In the genomic region with DNA sequence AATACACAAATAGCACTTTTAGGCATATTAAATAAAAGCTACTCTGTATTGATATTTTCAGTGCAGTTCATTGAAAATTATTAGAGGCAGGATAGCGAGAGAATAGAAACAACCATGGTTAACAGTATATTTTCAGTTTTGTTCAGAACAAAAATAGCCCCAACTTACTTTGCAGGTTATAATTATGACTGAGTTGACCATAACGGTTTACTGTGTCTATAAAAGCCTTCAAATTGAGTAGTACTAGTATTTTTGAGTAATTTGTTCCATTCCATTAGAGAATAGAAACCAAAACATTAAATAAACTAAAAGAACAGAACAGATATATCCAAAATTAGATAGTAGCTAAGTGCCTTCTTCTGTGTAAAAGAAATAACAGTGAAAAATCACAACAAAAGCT, we compare ENCODE assay signal across 13 cellular contexts.
DNase-seq lines count a peak whose midpoint lies in the region; ATAC-seq, FAIRE-seq and TF ChIP-seq lines count a peak whose summit lies in the region.
"Had no signal": no experiment of that assay in that cellular context is flagged by ENCODE, and none has a peak within 500 bp of the region (broad histone marks: within the 10 kb centered on the region; RNA-seq: fewer than 3 reads in every experiment).

No MANE protein-coding gene starts in this region.

- H3K14ac ChIP-seq in neuronal stem cell (ENCODE audit: low read length): no peak overlapping the region

- H2BK120ac ChIP-seq in neuronal stem cell (ENCODE audit: low read depth, low read length): no peak overlapping the region

- no peak overlapping the region for H2BK12ac ChIP-seq in neuronal stem cell (ENCODE audit: low read length)

- H3K23ac ChIP-seq in neuronal stem cell (ENCODE audit: low read depth, low read length, poor library complexity): no peak overlapping the region

- CTCF ChIA-PET in HEK293T (lab: Yijun Ruan, JAX): interaction anchor here (2.4 kb wide), 1 partner anchor 11 kb away, joined by 11 read pairs; no protein-coding TSS in a partner anchor

- POLR2A ChIA-PET in HEK293T (lab: Yijun Ruan, JAX): no interaction called here

- H3K4me3 ChIP-seq in neuronal stem cell (ENCODE audit: low read length in 2 of 2): no peak overlapping the region
- H3K4me3 ChIP-seq in adrenal gland: no peak overlapping the region
- H3K4me3 ChIP-seq: thyroid gland had no signal

- H2BK15ac ChIP-seq in neuronal stem cell (ENCODE audit: low read length): no peak overlapping the region

- no peak for TF ChIP-seq POLR2A in adrenal gland (IDR thresholded peaks at IDR 0.05)

- no peak overlapping the region for H3K9ac ChIP-seq in neuronal stem cell (ENCODE audit: low read depth, low read length, poor library complexity)
- H3K9ac ChIP-seq: KMS-11 had no signal

- H3K4me1 ChIP-seq in neuronal stem cell (ENCODE audit: control insufficient read depth in 2 of 2, insufficient read depth in 1 of 2, low read depth in 1 of 2, low read length in 2 of 2): peaks cover 3% of the 10 kb centered on the region in 2 donors
- H3K4me1 ChIP-seq in adrenal gland (replicated peaks in 1 of 2): no peaks in the 10 kb centered on the region
- H3K4me1 ChIP-seq: thyroid gland had no signal

- H3K9me3 ChIP-seq in neuronal stem cell (replicated peaks in 1 of 2; ENCODE audit: control insufficient read depth in 2 of 2, insufficient read depth in 1 of 2, low read depth in 1 of 2, low read length in 2 of 2) (no peaks in the 10 kb centered on the region), adrenal gland (replicated peaks in 1 of 3) (no peaks in the 10 kb centered on the region)
- H3K9me3 ChIP-seq: thyroid gland had no signal

- H2AFZ ChIP-seq in neuronal stem cell (ENCODE audit: low read length): peak overlapping the region; percentile 58

- no peak overlapping the region for H4K8ac ChIP-seq in neuronal stem cell (ENCODE audit: low read depth, low read length)

- peak; percentile 89 for ATAC-seq in GM19351 (IDR thresholded peaks at IDR 0.05; ENCODE audit: unreplicated experiment)
- ATAC-seq in HG03108 (IDR thresholded peaks at IDR 0.05; ENCODE audit: unreplicated experiment): peak; percentile 47
- ATAC-seq: left colon, natural killer cell had no signal

- H3K27ac ChIP-seq in neuronal stem cell (replicated peaks; ENCODE audit: low read length) (no peak overlapping the region), adrenal gland (no peak overlapping the region)
- H3K27ac ChIP-seq: KMS-11, thyroid gland had no signal

- H2BK5ac ChIP-seq in neuronal stem cell (ENCODE audit: low read length): no peak overlapping the region

- intact Hi-C loops in adrenal gland (cut with DNase I): no loop called here

- H3K79me1 ChIP-seq in neuronal stem cell (ENCODE audit: low read depth, low read length): no peaks in the 10 kb centered on the region

- DNase-seq in HEK293T (ENCODE audit: extremely low spot score) (no peak), neuronal stem cell (ENCODE audit: low spot score) (no peak), adrenal gland (no peak), frontal cortex (ENCODE audit: low spot score in 2 of 2) (no peak), germinal center (ENCODE audit: low spot score) (no peak)
- DNase-seq: activated CD4-positive, alpha-beta T cell treated with anti-CD3 and anti-CD28 coated beads for 4 hours; CD8-positive, alpha-beta memory T cell; left colon; natural killer cell; thyroid gland had no signal

- no peak overlapping the region for H2AK5ac ChIP-seq in neuronal stem cell (ENCODE audit: low read depth, low read length)

- no peak for FAIRE-seq in frontal cortex (lab: Jason Lieb, UNC)

- no peak overlapping the region for H3K18ac ChIP-seq in neuronal stem cell (ENCODE audit: low read length)

- TF ChIP-seq CTCF in adrenal gland (IDR thresholded peaks at IDR 0.05): no peak

- H3K36me3 ChIP-seq in neuronal stem cell (replicated peaks in 1 of 2; ENCODE audit: control insufficient read depth in 2 of 2, insufficient read depth in 2 of 2, low read length in 2 of 2) (no peaks in the 10 kb centered on the region), adrenal gland (replicated peaks in 1 of 2) (no peaks in the 10 kb centered on the region)
- H3K36me3 ChIP-seq: thyroid gland had no signal

- no peak overlapping the region for H3K4me2 ChIP-seq in neuronal stem cell (ENCODE audit: insufficient read depth, low read length, poor library complexity, severe bottlenecking)
- H3K4me2 ChIP-seq: KMS-11 had no signal

- no peak overlapping the region for H3K4ac ChIP-seq in neuronal stem cell (ENCODE audit: low read length)

- H3K27me3 ChIP-seq in neuronal stem cell (ENCODE audit: control insufficient read depth in 3 of 3, insufficient read depth in 3 of 3, low read depth in 1 of 3, low read length in 3 of 3) (no peaks in the 10 kb centered on the region), adrenal gland (no peaks in the 10 kb centered on the region)
- H3K27me3 ChIP-seq: thyroid gland had no signal

- WGBS in neuronal stem cell (ENCODE audit: extremely low coverage in 2 of 2, insufficient read length in 2 of 2, insufficient replicate concordance in 1 of 2), 2 donors: no CpG with 5 or more reads among the region's 2 CpGs
- 70 to 80% (median 76%) methylated on average over 2 of the region's 2 CpGs for WGBS in adrenal gland, 4 donors

- no peak overlapping the region for H4K91ac ChIP-seq in neuronal stem cell (ENCODE audit: low read depth, low read length, poor library complexity)

TF ChIP-seq in HEK293T, 16 proteins besides CTCF, POLR2A, EP300 and RAD21:
- 0 out of 2 replicates have a peak, but pooled peaks have one; percentile 8 for TF ChIP-seq FOXK2 (IDR thresholded peaks at IDR 0.05)
- TF ChIP-seq ARNT (IDR thresholded peaks at IDR 0.05): no peak
- 0 out of 2 replicates have a peak, but pooled peaks have one; percentile 9 for TF ChIP-seq L3MBTL2 (conservative IDR thresholded peaks at IDR 0.05)
- no peak for TF ChIP-seq LEF1 (IDR thresholded peaks at IDR 0.05; ENCODE audit: borderline replicate concordance)
